In genomic region chr16:56203052-56203451, GRCh38 we compare ENCODE assay signal across 8 cellular contexts. TPM values are rescaled to one million over a fixed set of nuclear protein-coding genes. Genes with fewer than 3 reads are reported as not detected.
DNase-seq lines count a peak whose midpoint lies in the region; ATAC-seq and TF ChIP-seq lines count a peak whose summit lies in the region.

No MANE protein-coding gene starts in this region.

- POLR2A ChIA-PET in CD4-positive, alpha-beta T cell (lab: Charles Lee) = interaction anchor here (1.1 to 1.2 kb wide), 2 partner anchors 10 to 115 kb away, joined by 3 to 4 read pairs; no protein-coding TSS in a partner anchor

- H3K9me3 ChIP-seq in CD4-positive, alpha-beta T cell (ENCODE audit: control insufficient read depth, low read length) = no peaks in the 10 kb centered on the region
- H3K9me3 ChIP-seq in psoas muscle (no peaks in the 10 kb centered on the region), gastroesophageal sphincter (no peaks in the 10 kb centered on the region), esophagus muscularis mucosa (no peaks in the 10 kb centered on the region)

- no peaks in the 10 kb centered on the region for H3K4me1 Mint-ChIP-seq in CD4-positive, alpha-beta T cell (ENCODE audit: low read depth)

- H3K4me3 ChIP-seq in psoas muscle (no peak overlapping the region), gastroesophageal sphincter (no peak overlapping the region), esophagus muscularis mucosa (no peak overlapping the region)

- intact Hi-C loops in CD4-positive, alpha-beta T cell (cut with DNase I, micrococcal nuclease) = loop anchor here in 1 of 2 experiments (5.0 to 10.0 kb wide), 2 partner anchors 161 to 488 kb away; no protein-coding TSS in a partner anchor
- intact Hi-C loops in psoas muscle (cut with DNase I) (no loop called here), esophagus muscularis mucosa (cut with DNase I) (no loop called here)

- H3K36me3 Mint-ChIP-seq in CD4-positive, alpha-beta T cell (ENCODE audit: low read depth) = no peaks in the 10 kb centered on the region

- no peaks in the 10 kb centered on the region for H3K9me3 Mint-ChIP-seq in CD4-positive, alpha-beta T cell

- ATAC-seq in CD4-positive, alpha-beta T cell (ENCODE audit: poor library complexity) = peak; percentile 78
- ATAC-seq in GM19043 (IDR thresholded peaks at IDR 0.05; ENCODE audit: low read depth, unreplicated experiment) (peak; percentile 54), HG03378 (IDR thresholded peaks at IDR 0.05; ENCODE audit: unreplicated experiment) (peak; percentile 81), psoas muscle (peak in 3 of 4 donors; percentile 27 to 56 (median 45)), gastroesophageal sphincter (no peak)

- CTCF ChIA-PET in CD4-positive, alpha-beta T cell (lab: Charles Lee) = interaction anchor here (0.7 to 2.2 kb wide), 10 partner anchors 10 to 1532 kb away, joined by 3 to 10 read pairs (median 4); partner anchors contain the start of genes GNAO1 and KATNB1

- H3K4me3 Mint-ChIP-seq in CD4-positive, alpha-beta T cell = no peak overlapping the region

- no peak overlapping the region for H3K27ac ChIP-seq in CD4-positive, alpha-beta T cell (ENCODE audit: low read depth, low read length)
- no peak overlapping the region for H3K27ac ChIP-seq in psoas muscle
- H3K27ac ChIP-seq in gastroesophageal sphincter = no peak overlapping the region
- H3K27ac ChIP-seq in esophagus muscularis mucosa (replicated peaks in 1 of 4) = no peak overlapping the region

- TF ChIP-seq EP300 in gastroesophageal sphincter (IDR thresholded peaks at IDR 0.05) = no peak
- no peak for TF ChIP-seq EP300 in esophagus muscularis mucosa (IDR thresholded peaks at IDR 0.05)

- no peaks in the 10 kb centered on the region for H3K36me3 ChIP-seq in psoas muscle (ENCODE audit: insufficient read depth in 1 of 2, low read depth in 1 of 2)
- H3K36me3 ChIP-seq in gastroesophageal sphincter = no peaks in the 10 kb centered on the region
- H3K36me3 ChIP-seq in esophagus muscularis mucosa = no peaks in the 10 kb centered on the region

- H3K4me1 ChIP-seq in psoas muscle (no peaks in the 10 kb centered on the region), gastroesophageal sphincter (no peaks in the 10 kb centered on the region), esophagus muscularis mucosa (peaks cover 0 to 6% (median 0%) of the 10 kb centered on the region in 4 donors)

- TF ChIP-seq POLR2A in gastroesophageal sphincter (IDR thresholded peaks at IDR 0.05) (no peak), esophagus muscularis mucosa (IDR thresholded peaks at IDR 0.05; ENCODE audit: low read depth) (no peak)

- H3K27me3 ChIP-seq in CD4-positive, alpha-beta T cell (ENCODE audit: control insufficient read depth, insufficient read depth, low read length) = no peaks in the 10 kb centered on the region
- H3K27me3 ChIP-seq in psoas muscle (ENCODE audit: insufficient read depth in 3 of 3, low read length in 2 of 3) = peaks cover 0 to 9% (median 0%) of the 10 kb centered on the region in 3 donors
- H3K27me3 ChIP-seq in gastroesophageal sphincter = no peaks in the 10 kb centered on the region
- no peaks in the 10 kb centered on the region for H3K27me3 ChIP-seq in esophagus muscularis mucosa

- TF ChIP-seq CTCF in CD4-positive, alpha-beta T cell (IDR thresholded peaks at IDR 0.05) = peak; percentile 47
- no peak for TF ChIP-seq CTCF in psoas muscle (IDR thresholded peaks at IDR 0.05)
- TF ChIP-seq CTCF in gastroesophageal sphincter (IDR thresholded peaks at IDR 0.05) = peak in 1 of 4 experiments; percentile 29
- TF ChIP-seq CTCF in esophagus muscularis mucosa (IDR thresholded peaks at IDR 0.05) = no peak

- peak in 9 of 10 experiments; percentile 17 to 48 (median 31) for DNase-seq in CD4-positive, alpha-beta T cell
- DNase-seq in T-helper 2 cell = peak in 4 of 5 experiments; percentile 27 to 65 (median 42)
- peak; percentile 23 for DNase-seq in effector CD4-positive, alpha-beta T cell
- peak; percentile 26 to 64 for DNase-seq in psoas muscle
- DNase-seq in esophagus muscularis mucosa (ENCODE audit: extremely low spot score) = no peak

- no peak overlapping the region for H3K27ac Mint-ChIP-seq in CD4-positive, alpha-beta T cell

- H3K27me3 Mint-ChIP-seq in CD4-positive, alpha-beta T cell = no peaks in the 10 kb centered on the region

- WGBS in psoas muscle, 3 donors = 14 to 33% (median 18%) methylated on average over 1 of the region's 1 CpG
- WGBS in gastroesophageal sphincter (ENCODE audit: low coverage in 1 of 2), 2 donors = 33% methylated on average over 1 of the region's 1 CpG; no CpG with 5 or more reads in 1 of the 2 donors
- WGBS in esophagus muscularis mucosa = 60% methylated on average over 1 of the region's 1 CpG

RNA-seq across cellular contexts. Expression of gene GNAO1, which starts 11.8 kb away (rescaled TPM):
- total RNA-seq in CD4-positive, alpha-beta T cell = 1 to 10 TPM; 7.3 to 7.9 TPM
- 1 to 10 TPM in 3 of 4 donors, under 1 TPM in 1; 0.50 to 1.9 (median 1.1) TPM for total RNA-seq in psoas muscle
- polyA plus RNA-seq in psoas muscle = under 1 TPM; 0.35 to 0.60 (median 0.36) TPM
- 10 to 100 TPM in 2 of 4 donors, 1 to 10 TPM in 2; 3.4 to 21.0 (median 11.0) TPM for total RNA-seq in gastroesophageal sphincter
- total RNA-seq in esophagus muscularis mucosa = 1 to 10 TPM; 2.1 to 6.8 (median 3.3) TPM
